2 cellular contexts compared by ENCODE assay signal in the genomic region with DNA sequence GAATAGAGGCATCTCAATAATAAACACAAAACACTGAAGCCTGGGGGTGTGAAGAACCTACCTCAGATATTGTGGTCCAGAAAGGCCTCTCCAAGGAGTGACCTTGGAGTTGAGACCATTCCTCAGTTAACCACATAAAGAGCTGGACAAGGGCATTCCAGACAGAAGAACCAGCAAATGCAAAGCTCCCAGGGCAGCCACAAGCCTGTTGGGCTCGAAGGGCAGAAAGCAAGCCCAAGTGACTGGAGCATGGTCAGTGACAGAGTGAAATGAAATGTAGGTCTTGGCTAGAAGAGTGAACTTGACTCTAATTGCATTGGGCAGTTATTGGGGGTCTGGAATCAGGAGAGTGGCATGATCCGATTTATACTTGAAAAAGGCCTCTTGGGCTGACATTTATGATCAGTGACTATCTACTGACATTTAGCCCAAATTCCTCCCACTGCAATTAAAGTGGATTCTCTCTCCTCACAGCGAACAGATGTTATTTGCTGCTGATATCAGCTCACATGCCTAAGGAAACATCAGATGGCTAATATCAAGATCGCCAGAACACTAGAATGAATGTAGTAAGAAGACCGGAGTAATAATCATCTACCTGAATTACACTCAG.
TF ChIP-seq lines count a peak whose summit lies in the region.

No MANE protein-coding gene starts in this region.

TF ChIP-seq in SK-N-SH, 30 proteins besides CTCF, POLR2A, EP300 and RAD21 (continues in another document):
- no peak for TF ChIP-seq SIN3A (IDR thresholded peaks at IDR 0.05; ENCODE audit: borderline replicate concordance, low read depth, low read length)
- TF ChIP-seq, protein P1, sequence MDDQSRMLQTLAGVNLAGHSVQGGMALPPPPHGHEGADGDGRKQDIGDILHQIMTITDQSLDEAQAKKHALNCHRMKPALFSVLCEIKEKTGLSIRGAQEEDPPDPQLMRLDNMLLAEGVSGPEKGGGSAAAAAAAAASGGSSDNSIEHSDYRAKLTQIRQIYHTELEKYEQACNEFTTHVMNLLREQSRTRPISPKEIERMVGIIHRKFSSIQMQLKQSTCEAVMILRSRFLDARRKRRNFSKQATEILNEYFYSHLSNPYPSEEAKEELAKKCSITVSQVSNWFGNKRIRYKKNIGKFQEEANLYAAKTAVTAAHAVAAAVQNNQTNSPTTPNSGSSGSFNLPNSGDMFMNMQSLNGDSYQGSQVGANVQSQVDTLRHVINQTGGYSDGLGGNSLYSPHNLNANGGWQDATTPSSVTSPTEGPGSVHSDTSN (IDR thresholded peaks at IDR 0.05): 0 out of 2 replicates have a peak, but pooled peaks have one; percentile 9
- TF ChIP-seq, protein P2, sequence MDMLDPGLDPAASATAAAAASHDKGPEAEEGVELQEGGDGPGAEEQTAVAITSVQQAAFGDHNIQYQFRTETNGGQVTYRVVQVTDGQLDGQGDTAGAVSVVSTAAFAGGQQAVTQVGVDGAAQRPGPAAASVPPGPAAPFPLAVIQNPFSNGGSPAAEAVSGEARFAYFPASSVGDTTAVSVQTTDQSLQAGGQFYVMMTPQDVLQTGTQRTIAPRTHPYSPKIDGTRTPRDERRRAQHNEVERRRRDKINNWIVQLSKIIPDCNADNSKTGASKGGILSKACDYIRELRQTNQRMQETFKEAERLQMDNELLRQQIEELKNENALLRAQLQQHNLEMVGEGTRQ (IDR thresholded peaks at IDR 0.05; ENCODE audit: borderline replicate concordance, low read depth, low read length): no peak
- peak; percentile 89; the same call in 1 of the 2 replicates for TF ChIP-seq RCOR1 (IDR thresholded peaks at IDR 0.05; ENCODE audit: low read length)
- TF ChIP-seq, protein P3, sequence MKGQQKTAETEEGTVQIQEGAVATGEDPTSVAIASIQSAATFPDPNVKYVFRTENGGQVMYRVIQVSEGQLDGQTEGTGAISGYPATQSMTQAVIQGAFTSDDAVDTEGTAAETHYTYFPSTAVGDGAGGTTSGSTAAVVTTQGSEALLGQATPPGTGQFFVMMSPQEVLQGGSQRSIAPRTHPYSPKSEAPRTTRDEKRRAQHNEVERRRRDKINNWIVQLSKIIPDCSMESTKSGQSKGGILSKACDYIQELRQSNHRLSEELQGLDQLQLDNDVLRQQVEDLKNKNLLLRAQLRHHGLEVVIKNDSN (IDR thresholded peaks at IDR 0.05; ENCODE audit: borderline replicate concordance, low read depth): no peak
- no peak for TF ChIP-seq JUND (IDR thresholded peaks at IDR 0.05)
- TF ChIP-seq, protein P4, sequence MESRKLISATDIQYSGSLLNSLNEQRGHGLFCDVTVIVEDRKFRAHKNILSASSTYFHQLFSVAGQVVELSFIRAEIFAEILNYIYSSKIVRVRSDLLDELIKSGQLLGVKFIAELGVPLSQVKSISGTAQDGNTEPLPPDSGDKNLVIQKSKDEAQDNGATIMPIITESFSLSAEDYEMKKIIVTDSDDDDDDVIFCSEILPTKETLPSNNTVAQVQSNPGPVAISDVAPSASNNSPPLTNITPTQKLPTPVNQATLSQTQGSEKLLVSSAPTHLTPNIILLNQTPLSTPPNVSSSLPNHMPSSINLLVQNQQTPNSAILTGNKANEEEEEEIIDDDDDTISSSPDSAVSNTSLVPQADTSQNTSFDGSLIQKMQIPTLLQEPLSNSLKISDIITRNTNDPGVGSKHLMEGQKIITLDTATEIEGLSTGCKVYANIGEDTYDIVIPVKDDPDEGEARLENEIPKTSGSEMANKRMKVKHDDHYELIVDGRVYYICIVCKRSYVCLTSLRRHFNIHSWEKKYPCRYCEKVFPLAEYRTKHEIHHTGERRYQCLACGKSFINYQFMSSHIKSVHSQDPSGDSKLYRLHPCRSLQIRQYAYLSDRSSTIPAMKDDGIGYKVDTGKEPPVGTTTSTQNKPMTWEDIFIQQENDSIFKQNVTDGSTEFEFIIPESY (IDR thresholded peaks at IDR 0.05; ENCODE audit: borderline replicate concordance, low read depth): no peak
- no peak for TF ChIP-seq RXRA (IDR thresholded peaks at IDR 0.05; ENCODE audit: borderline replicate concordance, low read depth)
- no peak for TF ChIP-seq MXI1 (IDR thresholded peaks at IDR 0.05; ENCODE audit: low read depth, low read length)
- no peak for TF ChIP-seq RFX5 (IDR thresholded peaks at IDR 0.05; ENCODE audit: low read length)
- 0 out of 2 replicates have a peak, but pooled peaks have one; percentile 61 for TF ChIP-seq FOXJ3 (CRISPR knock-in tag; IDR thresholded peaks at IDR 0.05)
- TF ChIP-seq NRF1 (IDR thresholded peaks at IDR 0.05; ENCODE audit: low read depth, low read length): no peak
- TF ChIP-seq GATA2 (CRISPR knock-in tag; IDR thresholded peaks at IDR 0.05): peak; percentile 87
- TF ChIP-seq NFIC (IDR thresholded peaks at IDR 0.05; ENCODE audit: borderline replicate concordance): no peak
- TF ChIP-seq YY1 (IDR thresholded peaks at IDR 0.05; ENCODE audit: low read depth): no peak
- no peak for TF ChIP-seq TAF1 (IDR thresholded peaks at IDR 0.05; ENCODE audit: borderline replicate concordance, low read depth, low read length)
- TF ChIP-seq, protein P5, sequence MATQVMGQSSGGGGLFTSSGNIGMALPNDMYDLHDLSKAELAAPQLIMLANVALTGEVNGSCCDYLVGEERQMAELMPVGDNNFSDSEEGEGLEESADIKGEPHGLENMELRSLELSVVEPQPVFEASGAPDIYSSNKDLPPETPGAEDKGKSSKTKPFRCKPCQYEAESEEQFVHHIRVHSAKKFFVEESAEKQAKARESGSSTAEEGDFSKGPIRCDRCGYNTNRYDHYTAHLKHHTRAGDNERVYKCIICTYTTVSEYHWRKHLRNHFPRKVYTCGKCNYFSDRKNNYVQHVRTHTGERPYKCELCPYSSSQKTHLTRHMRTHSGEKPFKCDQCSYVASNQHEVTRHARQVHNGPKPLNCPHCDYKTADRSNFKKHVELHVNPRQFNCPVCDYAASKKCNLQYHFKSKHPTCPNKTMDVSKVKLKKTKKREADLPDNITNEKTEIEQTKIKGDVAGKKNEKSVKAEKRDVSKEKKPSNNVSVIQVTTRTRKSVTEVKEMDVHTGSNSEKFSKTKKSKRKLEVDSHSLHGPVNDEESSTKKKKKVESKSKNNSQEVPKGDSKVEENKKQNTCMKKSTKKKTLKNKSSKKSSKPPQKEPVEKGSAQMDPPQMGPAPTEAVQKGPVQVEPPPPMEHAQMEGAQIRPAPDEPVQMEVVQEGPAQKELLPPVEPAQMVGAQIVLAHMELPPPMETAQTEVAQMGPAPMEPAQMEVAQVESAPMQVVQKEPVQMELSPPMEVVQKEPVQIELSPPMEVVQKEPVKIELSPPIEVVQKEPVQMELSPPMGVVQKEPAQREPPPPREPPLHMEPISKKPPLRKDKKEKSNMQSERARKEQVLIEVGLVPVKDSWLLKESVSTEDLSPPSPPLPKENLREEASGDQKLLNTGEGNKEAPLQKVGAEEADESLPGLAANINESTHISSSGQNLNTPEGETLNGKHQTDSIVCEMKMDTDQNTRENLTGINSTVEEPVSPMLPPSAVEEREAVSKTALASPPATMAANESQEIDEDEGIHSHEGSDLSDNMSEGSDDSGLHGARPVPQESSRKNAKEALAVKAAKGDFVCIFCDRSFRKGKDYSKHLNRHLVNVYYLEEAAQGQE (IDR thresholded peaks at IDR 0.05; ENCODE audit: low read depth, low read length): no peak
- no peak for TF ChIP-seq ELF1 (IDR thresholded peaks at IDR 0.05)
- TF ChIP-seq, protein P6, sequence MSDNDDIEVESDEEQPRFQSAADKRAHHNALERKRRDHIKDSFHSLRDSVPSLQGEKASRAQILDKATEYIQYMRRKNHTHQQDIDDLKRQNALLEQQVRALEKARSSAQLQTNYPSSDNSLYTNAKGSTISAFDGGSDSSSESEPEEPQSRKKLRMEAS (IDR thresholded peaks at IDR 0.05; ENCODE audit: low read depth): no peak
- TF ChIP-seq FOXM1 (IDR thresholded peaks at IDR 0.05; ENCODE audit: low read depth): no peak
- no peak for TF ChIP-seq TEAD4 (IDR thresholded peaks at IDR 0.05; ENCODE audit: borderline replicate concordance, insufficient read depth)
- TF ChIP-seq FOSL2 (IDR thresholded peaks at IDR 0.05; ENCODE audit: borderline replicate concordance, low read depth): no peak

TF ChIP-seq in H1, 55 proteins besides CTCF, POLR2A, EP300 and RAD21:
- TF ChIP-seq SP1 (IDR thresholded peaks at IDR 0.05; ENCODE audit: low read depth, low read length) (no peak), PHF8 (conservative IDR thresholded peaks at IDR 0.05; ENCODE audit: low read depth, low read length) (no peak), SIN3A (conservative IDR thresholded peaks at IDR 0.05 in 1 of 2, IDR thresholded peaks at IDR 0.05 in 1 of 2; ENCODE audit: low read depth in 1 of 2, low read length in 2 of 2) (no peak), CTBP2 (IDR thresholded peaks at IDR 0.05; ENCODE audit: borderline replicate concordance, insufficient read depth, insufficient read length, low read length) (no peak), SUZ12 (IDR thresholded peaks at IDR 0.05; ENCODE audit: low read length) (no peak), RXRA (IDR thresholded peaks at IDR 0.05; ENCODE audit: insufficient read depth, low read depth, low read length) (no peak)
- TF ChIP-seq, protein P7, sequence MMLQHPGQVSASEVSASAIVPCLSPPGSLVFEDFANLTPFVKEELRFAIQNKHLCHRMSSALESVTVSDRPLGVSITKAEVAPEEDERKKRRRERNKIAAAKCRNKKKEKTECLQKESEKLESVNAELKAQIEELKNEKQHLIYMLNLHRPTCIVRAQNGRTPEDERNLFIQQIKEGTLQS (IDR thresholded peaks at IDR 0.05; ENCODE audit: insufficient read depth, low read depth, low read length): no peak
